In the genomic region with DNA sequence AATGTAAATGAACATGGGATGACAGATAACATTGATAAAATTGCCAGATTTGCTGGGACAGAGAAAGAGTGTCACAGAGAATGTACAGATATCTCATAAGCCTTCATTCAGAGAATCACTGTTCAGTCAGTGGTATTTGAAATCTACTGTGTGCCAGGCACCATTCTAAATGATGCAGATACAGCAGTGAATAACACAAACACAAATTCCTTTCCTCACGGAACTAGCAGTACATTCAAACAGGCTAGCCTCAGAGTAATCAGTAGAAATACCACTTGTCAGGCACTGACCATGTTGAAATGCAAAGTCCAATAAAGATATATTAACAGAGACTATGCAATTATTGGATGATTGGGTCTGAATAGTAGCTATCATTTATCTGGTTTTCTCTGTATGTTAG, we compare ENCODE assay signal across 28 cellular contexts.
"Had no signal": no experiment of that assay in that cellular context is flagged by ENCODE, and none has a peak within 500 bp of the region (broad histone marks: within the 10 kb centered on the region; RNA-seq: fewer than 3 reads in every experiment).

No MANE protein-coding gene starts in this region.

- H3K4me3 ChIP-seq: left ventricle myocardium inferior, lung, mucosa of descending colon, psoas muscle, skin epidermis, suprapubic skin, thoracic aorta, tibial artery, upper lobe of right lung had no signal

- H3K4me3 Mint-ChIP-seq: naive thymus-derived CD8-positive, alpha-beta T cell; nephron; neural crest cell; stimulated activated naive B cell treated with anti-CD40 and anti-IgM and Interleukin-4, amounts not matched to agents 10 μg/mL and 1 μg/mL and 100 μg/mL, for 72 hours; stimulated activated naive CD8-positive, alpha-beta T cell treated with anti-CD3 and anti-CD28 coated beads, Interleukin-15, Interleukin-2, amounts not matched to agents 100 ng/mL and 50 ng/mL, for 24 hours had no signal

- H3K27me3 ChIP-seq: suprapubic skin, tibial artery, upper lobe of right lung had no signal

- H3K9me3 ChIP-seq: left ventricle myocardium inferior, mucosa of descending colon, psoas muscle, suprapubic skin, thoracic aorta, tibial artery, upper lobe of right lung had no signal

- H3K27ac ChIP-seq: left ventricle myocardium inferior, parathyroid adenoma, psoas muscle, skin epidermis, suprapubic skin, thoracic aorta, tibial artery, upper lobe of right lung had no signal

- DNase-seq: hippocampal formation; left ventricle myocardium inferior; mesendoderm; midbrain; mucosa of descending colon; naive thymus-derived CD8-positive, alpha-beta T cell; nucleus accumbens; psoas muscle; right cardiac atrium; stimulated activated CD4-positive, alpha-beta T cell treated with anti-CD3 and anti-CD28 coated beads, Interleukin-12 subunit alpha, Interleukin-12 subunit beta, amount 100 ng/mL, for 4 hours; stimulated activated CD4-positive, alpha-beta T cell treated with anti-CD3 and anti-CD28 coated beads, Interleukin-15, amount 100 ng/mL, for 24 hours; stimulated activated CD4-positive, alpha-beta T cell treated with anti-CD3 and anti-CD28 coated beads, Interleukin-2, amount 100 ng/mL, for 24 hours; stimulated activated CD4-positive, alpha-beta T cell treated with anti-CD3 and anti-CD28 coated beads, Interleukin-4, amount 100 ng/mL, for 1 hour; stimulated activated naive B cell treated with anti-CD40 and anti-IgM and Interleukin-4, amounts not matched to agents 10 μg/mL and 1 μg/mL and 100 μg/mL, for 72 hours; tibial artery; trophoblast cell; upper lobe of right lung had no signal

- H3K4me1 ChIP-seq: parathyroid adenoma, psoas muscle, suprapubic skin, upper lobe of right lung had no signal

- H3K27ac Mint-ChIP-seq: naive thymus-derived CD8-positive, alpha-beta T cell; nephron; stimulated activated naive B cell treated with anti-CD40 and anti-IgM and Interleukin-4, amounts not matched to agents 10 μg/mL and 1 μg/mL and 100 μg/mL, for 72 hours; stimulated activated naive CD8-positive, alpha-beta T cell treated with anti-CD3 and anti-CD28 coated beads, Interleukin-15, Interleukin-2, amounts not matched to agents 100 ng/mL and 50 ng/mL, for 24 hours had no signal

- H3K9me3 Mint-ChIP-seq: neural crest cell; stimulated activated naive B cell treated with anti-CD40 and anti-IgM and Interleukin-4, amounts not matched to agents 10 μg/mL and 1 μg/mL and 100 μg/mL, for 72 hours had no signal

- H3K4me1 Mint-ChIP-seq: naive thymus-derived CD8-positive, alpha-beta T cell; nephron; neural crest cell; stimulated activated naive B cell treated with anti-CD40 and anti-IgM and Interleukin-4, amounts not matched to agents 10 μg/mL and 1 μg/mL and 100 μg/mL, for 72 hours had no signal

- FAIRE-seq: islet of Langerhans, urothelium cell line had no signal

- ATAC-seq: mucosa of descending colon; naive thymus-derived CD8-positive, alpha-beta T cell; psoas muscle; right cardiac atrium; sciatic nerve; stimulated activated naive B cell treated with anti-CD40 and anti-IgM and Interleukin-4, amounts not matched to agents 10 μg/mL and 1 μg/mL and 100 μg/mL, for 72 hours; upper lobe of right lung had no signal

- H3K36me3 ChIP-seq: left ventricle myocardium inferior, suprapubic skin, thoracic aorta, tibial artery, upper lobe of right lung had no signal

- H3K36me3 Mint-ChIP-seq: naive thymus-derived CD8-positive, alpha-beta T cell; stimulated activated naive B cell treated with anti-CD40 and anti-IgM and Interleukin-4, amounts not matched to agents 10 μg/mL and 1 μg/mL and 100 μg/mL, for 72 hours had no signal

- H3K27me3 Mint-ChIP-seq: stimulated activated naive CD8-positive, alpha-beta T cell treated with anti-CD3 and anti-CD28 coated beads, Interleukin-15, Interleukin-2, amounts not matched to agents 100 ng/mL and 50 ng/mL, for 24 hours had no signal
